In genomic region chrX:12974797-12975669, GRCh38 we compare ENCODE assay signal across 1 cellular context.
TF ChIP-seq lines count a peak whose summit lies in the region.

Gene TMSB4X (plus strand): TSS chrX:12975110.

TF ChIP-seq in K562, 482 proteins besides CTCF, POLR2A, EP300 and RAD21 (continued from another document and continues in another):
- peak; percentile 50 for TF ChIP-seq PRPF4 (IDR thresholded peaks at IDR 0.05; ENCODE audit: insufficient read depth, low read depth, low read length, poor library complexity, severe bottlenecking)
- TF ChIP-seq ZBTB26 (CRISPR knock-in tag; IDR thresholded peaks at IDR 0.05), result no peak
- TF ChIP-seq SIRT6 (IDR thresholded peaks at IDR 0.05; ENCODE audit: low read depth, low read length), result no peak
- no peak for TF ChIP-seq STAT5A (IDR thresholded peaks at IDR 0.05; ENCODE audit: borderline replicate concordance, low read length)
- TF ChIP-seq THRAP3 (IDR thresholded peaks at IDR 0.05; ENCODE audit: borderline replicate concordance), result no peak
- no peak for TF ChIP-seq TSC22D4 (tag; IDR thresholded peaks at IDR 0.05)
- TF ChIP-seq SRSF7 (optimal IDR thresholded peaks at IDR 0.05; ENCODE audit: low read depth, low read length), result no peak
- peak; percentile 47 for TF ChIP-seq NFIC (IDR thresholded peaks at IDR 0.05)
- TF ChIP-seq ZNF785 (CRISPR knock-in tag; IDR thresholded peaks at IDR 0.05), result no peak
- no peak for TF ChIP-seq SIX5 (IDR thresholded peaks at IDR 0.05; ENCODE audit: borderline replicate concordance in 1 of 2, insufficient read depth in 1 of 2, low read depth in 1 of 2, low read length in 2 of 2)
- no peak for TF ChIP-seq ZSCAN32 (CRISPR knock-in tag; IDR thresholded peaks at IDR 0.05)
- TF ChIP-seq BMI1 (IDR thresholded peaks at IDR 0.05; ENCODE audit: low read length), result no peak
- no peak for TF ChIP-seq GATAD2A (IDR thresholded peaks at IDR 0.05)
- no peak for TF ChIP-seq ZNF311 (CRISPR knock-in tag; IDR thresholded peaks at IDR 0.05)
- no peak for TF ChIP-seq BRF2 (IDR thresholded peaks at IDR 0.05; ENCODE audit: borderline replicate concordance, insufficient read depth, insufficient read length)
- TF ChIP-seq ZKSCAN1 (IDR thresholded peaks at IDR 0.05; ENCODE audit: low read depth, low read length), result no peak
- TF ChIP-seq TSHZ1 (CRISPR knock-in tag; IDR thresholded peaks at IDR 0.05), result no peak
- TF ChIP-seq ZNF586 (CRISPR knock-in tag; conservative IDR thresholded peaks at IDR 0.05), result no peak
- TF ChIP-seq DIDO1 (tag; IDR thresholded peaks at IDR 0.05; ENCODE audit: low read depth), result no peak
- TF ChIP-seq ZNF277 (CRISPR knock-in tag; IDR thresholded peaks at IDR 0.05; ENCODE audit: borderline replicate concordance), result no peak
- TF ChIP-seq MEF2D (tag; conservative IDR thresholded peaks at IDR 0.05; ENCODE audit: low read depth), result peak; percentile 14; the same call in 1 of the 2 replicates
- TF ChIP-seq ZNF384 (IDR thresholded peaks at IDR 0.05; ENCODE audit: low read depth, low read length), result no peak
- TF ChIP-seq GTF2B (IDR thresholded peaks at IDR 0.05; ENCODE audit: extremely low read depth, insufficient read length), result peak; percentile 88
- TF ChIP-seq LARP7 (IDR thresholded peaks at IDR 0.05), result peak; percentile 20; the same call in 1 of the 2 replicates
- TF ChIP-seq IRF2 (CRISPR knock-in tag; IDR thresholded peaks at IDR 0.05), result no peak
- TF ChIP-seq NCOR1 (IDR thresholded peaks at IDR 0.05), result peak; percentile 61
- TF ChIP-seq NR2C1 (IDR thresholded peaks at IDR 0.05), result no peak
- no peak for TF ChIP-seq NR2C1 (tag; IDR thresholded peaks at IDR 0.05)
- no peak for TF ChIP-seq NCOA6 (IDR thresholded peaks at IDR 0.05)
- no peak for TF ChIP-seq ZNF274 (IDR thresholded peaks at IDR 0.05; ENCODE audit: borderline replicate concordance, low read depth, low read length)
- no peak for TF ChIP-seq RBM17 (IDR thresholded peaks at IDR 0.05; ENCODE audit: borderline replicate concordance, low read depth, low read length)
- peak; percentile 53; the same call in 1 of the 2 replicates for TF ChIP-seq TFAP4 (CRISPR knock-in tag; IDR thresholded peaks at IDR 0.05; ENCODE audit: borderline replicate concordance)
- TF ChIP-seq DNMT1 (IDR thresholded peaks at IDR 0.05), result no peak
- peak; percentile 99 for TF ChIP-seq POLR2G (IDR thresholded peaks at IDR 0.05; ENCODE audit: low read depth, low read length)
- TF ChIP-seq NFATC3 (IDR thresholded peaks at IDR 0.05), result no peak
- no peak for TF ChIP-seq BCL6 (CRISPR knock-in tag; IDR thresholded peaks at IDR 0.05)
- peak; percentile 79 for TF ChIP-seq SP1 (CRISPR knock-in tag; IDR thresholded peaks at IDR 0.05)
- no peak for TF ChIP-seq TAL1 (IDR thresholded peaks at IDR 0.05)
- TF ChIP-seq CHD2 (IDR thresholded peaks at IDR 0.05; ENCODE audit: low read depth, low read length), result no peak
- TF ChIP-seq SP2 (IDR thresholded peaks at IDR 0.05; ENCODE audit: extremely low read depth, low read depth, low read length, poor library complexity, severe bottlenecking), result no peak
- no peak for TF ChIP-seq RBM34 (IDR thresholded peaks at IDR 0.05; ENCODE audit: borderline replicate concordance, insufficient read depth, low read length)
- no peak for TF ChIP-seq MEIS2 (IDR thresholded peaks at IDR 0.05; ENCODE audit: partially characterized antibody)
- TF ChIP-seq ZBTB5 (IDR thresholded peaks at IDR 0.05), result no peak
- no peak for TF ChIP-seq MXI1 (IDR thresholded peaks at IDR 0.05; ENCODE audit: low read depth, low read length)
- TF ChIP-seq PYGO2 (tag; IDR thresholded peaks at IDR 0.05), result no peak
- no peak for TF ChIP-seq E4F1 (CRISPR knock-in tag; IDR thresholded peaks at IDR 0.05; ENCODE audit: borderline replicate concordance)
- TF ChIP-seq FOXP4 (CRISPR knock-in tag; IDR thresholded peaks at IDR 0.05; ENCODE audit: borderline replicate concordance), result no peak
- TF ChIP-seq PRDM10 (IDR thresholded peaks at IDR 0.05; ENCODE audit: partially characterized antibody), result no peak
- TF ChIP-seq CEBPG (CRISPR knock-in tag; IDR thresholded peaks at IDR 0.05), result 0 out of 2 replicates have a peak, but pooled peaks have one; percentile 25
- no peak for TF ChIP-seq CEBPG (tag; conservative IDR thresholded peaks at IDR 0.05 in 1 of 2, IDR thresholded peaks at IDR 0.05 in 1 of 2)
